In the genomic region with DNA sequence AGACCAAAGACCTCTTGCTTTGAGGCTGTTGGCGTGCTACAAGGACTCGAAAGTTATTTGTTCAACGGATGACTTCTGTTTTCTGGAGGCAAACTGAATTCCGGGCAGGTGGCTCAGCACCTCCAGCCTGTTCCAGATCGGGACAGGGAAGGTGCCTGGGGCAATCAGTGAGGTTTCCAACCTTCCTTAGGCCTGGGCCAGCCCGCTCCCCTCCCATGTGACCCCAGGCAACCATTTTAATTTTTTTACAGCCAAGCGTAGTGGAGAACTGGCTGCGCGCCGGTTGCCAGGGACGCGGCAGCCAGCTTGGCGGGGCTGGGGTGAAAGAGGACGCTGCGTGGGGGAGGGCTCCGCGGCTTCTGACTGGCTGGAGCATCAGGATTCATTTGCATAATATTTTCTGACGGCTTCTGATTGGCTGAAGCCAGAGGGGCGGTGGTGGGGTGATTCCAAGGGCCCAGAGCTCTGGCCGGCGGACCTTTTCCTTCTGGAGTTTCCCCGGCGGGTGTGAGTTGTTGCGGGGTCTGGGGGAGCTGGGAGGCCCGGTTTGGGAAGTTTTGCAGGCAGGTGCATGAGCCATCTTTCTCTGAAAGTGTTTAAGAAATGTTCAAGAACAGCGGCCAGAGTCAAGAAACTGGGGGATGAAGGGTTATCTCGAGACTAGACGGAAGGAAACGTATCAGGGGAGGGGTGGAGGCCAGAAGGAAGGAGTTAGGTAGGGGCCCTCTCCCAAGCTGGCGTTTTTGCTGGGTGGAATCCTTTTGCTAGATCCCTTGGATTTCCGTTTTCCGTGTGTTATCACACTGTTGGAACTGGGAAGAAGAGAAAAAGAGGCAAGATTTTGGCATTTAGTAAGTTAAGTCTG, we compare ENCODE assay signal across 8 cellular contexts. TPM values are rescaled to one million over a fixed set of nuclear protein-coding genes. Genes with fewer than 3 reads are reported as not detected.
DNase-seq lines count a peak whose midpoint lies in the region; ATAC-seq, FAIRE-seq and TF ChIP-seq lines count a peak whose summit lies in the region.

A gene with protein sequence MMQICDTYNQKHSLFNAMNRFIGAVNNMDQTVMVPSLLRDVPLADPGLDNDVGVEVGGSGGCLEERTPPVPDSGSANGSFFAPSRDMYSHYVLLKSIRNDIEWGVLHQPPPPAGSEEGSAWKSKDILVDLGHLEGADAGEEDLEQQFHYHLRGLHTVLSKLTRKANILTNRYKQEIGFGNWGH (plus strand): TSS at position 479 of the 865 bp plus-strand sequence. CDS start 3,488 bp downstream, outside the sequence.

- H2BK120ac ChIP-seq in mesendoderm (ENCODE audit: low read depth, low read length) = peak within 1 kb of the TSS; percentile 54

- no peak within 1 kb of the TSS for H2AK5ac ChIP-seq in mesendoderm (ENCODE audit: low read length)

- H3K9me3 ChIP-seq in endothelial cell of umbilical vein (replicated peaks; ENCODE audit: control insufficient read depth, insufficient read depth, low read length) = no peaks in the 10 kb centered on the region

- peak; percentile 82 for FAIRE-seq in endothelial cell of umbilical vein (lab: Jason Lieb, UNC)

- no peak within 1 kb of the TSS for H3K23ac ChIP-seq in mesendoderm (ENCODE audit: low read length)

- H3K9me1 ChIP-seq in endothelial cell of umbilical vein (replicated peaks; ENCODE audit: control insufficient read depth, extremely low read depth, insufficient read depth, low read length) = no peaks in the 10 kb centered on the region

- H4K8ac ChIP-seq in mesendoderm (ENCODE audit: low read depth, low read length) = no peak within 1 kb of the TSS

- dilution Hi-C loops in endothelial cell of umbilical vein (cut with MboI; ENCODE audit: extremely low pct_ligation_motif_present, low sequenced_read_pairs) = no loop called here

- H3K4ac ChIP-seq in mesendoderm (ENCODE audit: low read depth, low read length) = no peak within 1 kb of the TSS

- BruUV-seq in endothelial cell of umbilical vein (replicated peaks; lab: Mats Ljungman, UMichigan) = TSS peak; percentile 44

- CTCF ChIA-PET in endothelial cell of umbilical vein (lab: Charles Lee) = no interaction called here

- intact Hi-C loops in endothelial cell of umbilical vein (cut with micrococcal nuclease) = loop anchor here (5.0 to 10.0 kb wide), 3 partner anchors 506 to 1374 kb away; no protein-coding TSS in a partner anchor

- no peak within 1 kb of the TSS for H2BK15ac ChIP-seq in mesendoderm (replicated peaks; ENCODE audit: low read depth)

- H3K4me1 ChIP-seq in endothelial cell of umbilical vein (ENCODE audit: control insufficient read depth, extremely low read depth, insufficient read depth, low read length) (peaks cover 12% of the 10 kb centered on the region), mesendoderm (ENCODE audit: control insufficient read depth, low read depth, low read length) (no peaks in the 10 kb centered on the region)

- H3K27ac ChIP-seq in endothelial cell of umbilical vein (ENCODE audit: insufficient read depth, low read depth, low read length) = peak within 1 kb of the TSS; percentile 90
- H3K27ac ChIP-seq in mesendoderm (ENCODE audit: low read depth, low read length) = peak within 1 kb of the TSS; percentile 87

- TF ChIP-seq POLR2A in GM18526 (IDR thresholded peaks at IDR 0.05; ENCODE audit: extremely low read depth, insufficient read length) = peak; percentile 66
- TF ChIP-seq POLR2A in endothelial cell of umbilical vein (IDR thresholded peaks at IDR 0.05; ENCODE audit: low read depth, low read length) = peak; percentile 38

- peak within 1 kb of the TSS; percentile 94 for H3K18ac ChIP-seq in mesendoderm (ENCODE audit: low read length)

- ATAC-seq in HG03521 (IDR thresholded peaks at IDR 0.05; ENCODE audit: unreplicated experiment) = peak; percentile 42
- no peak for ATAC-seq in GM18517 (IDR thresholded peaks at IDR 0.05; ENCODE audit: unreplicated experiment)

- no peaks in the 10 kb centered on the region for H3K27me3 ChIP-seq in endothelial cell of umbilical vein (ENCODE audit: control insufficient read depth in 2 of 2, insufficient read depth in 2 of 2, low read length in 2 of 2)
- H3K27me3 ChIP-seq in mesendoderm (ENCODE audit: insufficient read depth, low read length, poor library complexity) = no peaks in the 10 kb centered on the region

- H3K79me1 ChIP-seq in mesendoderm (ENCODE audit: low read length) = no peaks in the 10 kb centered on the region

- H2BK5ac ChIP-seq in mesendoderm (ENCODE audit: low read length) = no peak within 1 kb of the TSS

- peak within 1 kb of the TSS; percentile 91 for H3K4me2 ChIP-seq in endothelial cell of umbilical vein (ENCODE audit: insufficient read depth, low read length)
- no peak within 1 kb of the TSS for H3K4me2 ChIP-seq in mesendoderm (ENCODE audit: low read length)

- TF ChIP-seq CTCF in endothelial cell of umbilical vein (IDR thresholded peaks at IDR 0.05; ENCODE audit: extremely low read depth in 1 of 2, insufficient read depth in 1 of 2, low read depth in 1 of 2, low read length in 2 of 2) = no peak

- H3K36me3 ChIP-seq in endothelial cell of umbilical vein (ENCODE audit: control insufficient read depth in 2 of 2, extremely low read depth in 1 of 2, insufficient read depth in 2 of 2, low read length in 2 of 2) (no peaks in the 10 kb centered on the region), mesendoderm (ENCODE audit: control insufficient read depth, insufficient read depth, low read length) (no peaks in the 10 kb centered on the region)

- H4K5ac ChIP-seq in mesendoderm (ENCODE audit: low read length) = no peak within 1 kb of the TSS

- H3K9ac ChIP-seq in endothelial cell of umbilical vein (replicated peaks; ENCODE audit: extremely low read depth, insufficient read depth, low read length) = peak within 1 kb of the TSS; percentile 92
- peak within 1 kb of the TSS; percentile 88 for H3K9ac ChIP-seq in mesendoderm (ENCODE audit: low read length)

- DNase-seq in NOMO-1 (lab: John Stamatoyannopoulos, UW; ENCODE audit: unreplicated experiment in 2 of 2) (peak; percentile 82 to 85), endothelial cell of umbilical vein (ENCODE audit: low read depth, low spot score) (peak; percentile 91), mesendoderm (peak; percentile 97)
- DNase-seq in activated T-cell treated with anti-CD3 and anti-CD28 coated beads, Interleukin-2, amount 50 U/mL, for 1 hour = peak; percentile 77
- DNase-seq in stimulated activated CD8-positive, alpha-beta memory T cell treated with anti-CD3 and anti-CD28 coated beads, Interleukin-12 subunit alpha, Interleukin-12 subunit beta, amount 100 ng/mL, for 1 hour (ENCODE audit: low read depth) = peak; percentile 30

- H4K20me1 ChIP-seq in endothelial cell of umbilical vein (replicated peaks; ENCODE audit: control insufficient read depth, extremely low read depth, insufficient read depth, low read length) = no peaks in the 10 kb centered on the region

- peak within 1 kb of the TSS; percentile 69 for H3K56ac ChIP-seq in mesendoderm (ENCODE audit: low read length)

- no CpG with 5 or more reads among the region's 32 CpGs for WGBS in mesendoderm (ENCODE audit: extremely low coverage, insufficient coverage, low lambda C conversion rate)

- H3K79me2 ChIP-seq in endothelial cell of umbilical vein (ENCODE audit: control insufficient read depth, insufficient read depth, low read length) (peaks cover 36% of the 10 kb centered on the region), mesendoderm (ENCODE audit: control insufficient read depth, insufficient read depth, low read length) (peaks cover 27% of the 10 kb centered on the region)

- H2AFZ ChIP-seq in endothelial cell of umbilical vein (ENCODE audit: low read depth, low read length) = peak within 1 kb of the TSS; percentile 52

- POLR2A ChIA-PET in endothelial cell of umbilical vein (lab: Charles Lee) = no interaction called here

- peak within 1 kb of the TSS; percentile 34 to 93 (median 37) for H3K4me3 ChIP-seq in endothelial cell of umbilical vein (replicated peaks in 1 of 3; ENCODE audit: insufficient read depth in 1 of 3, low read depth in 1 of 3, low read length in 3 of 3)
- H3K4me3 ChIP-seq in mesendoderm (ENCODE audit: low read length) = peak within 1 kb of the TSS; percentile 93

TF ChIP-seq in endothelial cell of umbilical vein, 7 proteins besides CTCF, POLR2A, EP300 and RAD21:
- TF ChIP-seq MYC (IDR thresholded peaks at IDR 0.05; ENCODE audit: low read depth, low read length) (no peak), EZH2 (IDR thresholded peaks at IDR 0.05; ENCODE audit: borderline replicate concordance, low read depth, low read length, severe bottlenecking) (no peak), POLR2AphosphoS5 (IDR thresholded peaks at IDR 0.05; ENCODE audit: insufficient read depth, low read depth, low read length) (peak; percentile 40)

RNA-seq across cellular contexts. Expression of the gene that starts here (rescaled TPM):
- 22.4 and 25.1 TPM in 2 replicates for total RNA-seq in endothelial cell of umbilical vein
- polyA plus RNA-seq in endothelial cell of umbilical vein = 23.2 and 26.7 TPM in 2 replicates
- polyA plus RNA-seq in endothelial cell of umbilical vein (2011; cell fraction: cytosol; rRNA removed) = 12.6 and 16.3 TPM in 2 replicates
- polyA plus RNA-seq in endothelial cell of umbilical vein (2011; cell fraction: nucleus; rRNA removed) = 10.6 and 12.7 TPM in 2 replicates
- polyA plus RNA-seq in endothelial cell of umbilical vein (2012) = 11.8 and 17.5 TPM in 2 replicates
- polyA minus RNA-seq in endothelial cell of umbilical vein = 8.8 and 10.0 TPM in 2 replicates
- polyA minus RNA-seq in endothelial cell of umbilical vein (2011; cell fraction: cytosol; rRNA and poly(A)+ RNA removed) = 89.3 TPM
- 6.5 and 12.2 TPM in 2 replicates for polyA minus RNA-seq in endothelial cell of umbilical vein (2011; cell fraction: nucleus; rRNA and poly(A)+ RNA removed)
- 101 TPM for polyA plus RNA-seq in mesendoderm (2013, experiment 1 of 2)
- polyA plus RNA-seq in mesendoderm (2013, experiment 2 of 2) = 98.0 TPM

Comparison
In these comparisons a context has a peak if more than half of its experiments do, and no peak if none do; other contexts are left out.
1. DNase-seq: peak in every context shown above with its lines; median percentile 97 in mesendoderm; 91 in endothelial cell of umbilical vein; 84 in NOMO-1; 77 in activated T-cell treated with anti-CD3 and anti-CD28 coated beads, Interleukin-2, amount 50 U/mL, for 1 hour; 30 in stimulated activated CD8-positive, alpha-beta memory T cell treated with anti-CD3 and anti-CD28 coated beads, Interleukin-12 subunit alpha, Interleukin-12 subunit beta, amount 100 ng/mL, for 1 hour.